In genomic region chr2:241006412-241006811, GRCh38 we compare ENCODE assay signal across 24 cellular contexts.
"Had no signal": no experiment of that assay in that cellular context is flagged by ENCODE, and none has a peak within 500 bp of the region (broad histone marks: within the 10 kb centered on the region; RNA-seq: fewer than 3 reads in every experiment).

No MANE protein-coding gene starts in this region.

- H3K4me1 ChIP-seq: pancreas, uterus had no signal

- H3K4me3 Mint-ChIP-seq: dendritic cell treated with granulocyte-macrophage colony-stimulating factor and Interleukin-4, amounts not matched to agents 40 ng/mL and 50 ng/mL, for 4 days; effector memory CD8-positive, alpha-beta T cell; memory B cell; mesothelial cell of epicardium; natural killer cell treated with Interleukin-12 subunit alpha and Interleukin-12 subunit beta and Interleukin-15 and Interleukin-18, amount 100 ng/mL, for 72 hours; neural progenitor cell had no signal

- H3K36me3 Mint-ChIP-seq: neural progenitor cell had no signal

- H3K27me3 ChIP-seq: gastroesophageal sphincter, pancreas, tibial artery, upper lobe of left lung, uterus had no signal

- H3K9ac ChIP-seq: neural progenitor cell had no signal

- ATAC-seq: effector memory CD8-positive, alpha-beta T cell; gastroesophageal sphincter; left cardiac atrium; lower lobe of right lung; natural killer cell treated with Interleukin-12 subunit alpha and Interleukin-12 subunit beta and Interleukin-15 and Interleukin-18, amount 100 ng/mL, for 72 hours; pancreas; right cardiac atrium had no signal

- H3K27ac Mint-ChIP-seq: dendritic cell treated with granulocyte-macrophage colony-stimulating factor and Interleukin-4, amounts not matched to agents 40 ng/mL and 50 ng/mL, for 4 days; effector memory CD8-positive, alpha-beta T cell; memory B cell; mesothelial cell of epicardium; natural killer cell treated with Interleukin-12 subunit alpha and Interleukin-12 subunit beta and Interleukin-15 and Interleukin-18, amount 100 ng/mL, for 72 hours; neural progenitor cell; progenitor cell of endocrine pancreas had no signal

- H3K9me3 ChIP-seq: pancreas had no signal

- DNase-seq: effector memory CD8-positive, alpha-beta T cell; esophagus squamous epithelium; foreskin fibroblast; glutamatergic neuron; kidney; left cardiac atrium; left ventricle myocardium inferior; lower lobe of right lung; nucleus accumbens; pancreas; right cardiac atrium; small intestine; stimulated activated CD4-positive, alpha-beta T cell treated with anti-CD3 and anti-CD28 coated beads, Interleukin-12 subunit alpha, Interleukin-12 subunit beta, amount 100 ng/mL, for 4 hours; stimulated activated naive CD4-positive, alpha-beta T cell; tibial artery; upper lobe of left lung; uterus had no signal

- H3K9me3 Mint-ChIP-seq: natural killer cell treated with Interleukin-12 subunit alpha and Interleukin-12 subunit beta and Interleukin-15 and Interleukin-18, amount 100 ng/mL, for 72 hours had no signal

- H3K36me3 ChIP-seq: neural progenitor cell, pancreas, uterus had no signal

- H3K27ac ChIP-seq: esophagus squamous epithelium, gastroesophageal sphincter, left ventricle myocardium inferior, lower lobe of right lung, neural progenitor cell, pancreas, tibial artery, upper lobe of left lung, uterus had no signal

- H3K4me3 ChIP-seq: esophagus squamous epithelium, gastroesophageal sphincter, left ventricle myocardium inferior, lower lobe of right lung, neural progenitor cell, pancreas, tibial artery, upper lobe of left lung, uterus had no signal
